ENCODE assay signal across 19 cellular contexts in the genomic region with DNA sequence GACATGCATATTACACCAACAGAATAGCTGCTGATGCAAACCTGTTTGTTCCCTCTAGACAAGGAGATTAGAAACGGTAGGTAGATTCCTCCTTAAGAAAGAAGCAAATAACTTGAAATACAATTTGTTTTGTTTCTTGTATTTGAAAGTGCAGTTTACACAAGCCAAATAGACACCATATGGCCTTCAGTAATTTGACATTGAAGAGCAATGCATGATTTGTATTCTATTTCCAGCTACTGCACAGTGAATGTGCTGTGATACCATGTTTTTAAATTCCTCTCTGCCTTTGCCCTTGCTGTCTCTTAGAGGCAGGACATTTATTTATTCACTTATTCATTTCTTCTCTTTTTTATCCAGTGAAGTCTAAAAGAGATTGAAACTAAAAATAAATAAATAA. TPM values are rescaled to one million over a fixed set of nuclear protein-coding genes. Genes with fewer than 3 reads are reported as not detected.
DNase-seq lines count a peak whose midpoint lies in the region; ATAC-seq, FAIRE-seq and TF ChIP-seq lines count a peak whose summit lies in the region.
"Had no signal": no experiment of that assay in that cellular context is flagged by ENCODE, and none has a peak within 500 bp of the region (broad histone marks: within the 10 kb centered on the region; RNA-seq: fewer than 3 reads in every experiment).

No MANE protein-coding gene starts in this region.

- H3K27ac ChIP-seq in A549 = no peak overlapping the region
- H3K27ac ChIP-seq in esophagus muscularis mucosa (replicated peaks in 1 of 4) = no peak overlapping the region
- H3K27ac ChIP-seq: BLaER1 treated with 17β-estradiol and CSF1 and Interleukin-3, amounts not matched to agents 10 nM and 100 nM; GM23248 had no signal

- POLR2A ChIA-PET in A549 (lab: Yijun Ruan, JAX) = no interaction called here

- H3K9me3 ChIP-seq in A549 (no peaks in the 10 kb centered on the region), esophagus muscularis mucosa (no peaks in the 10 kb centered on the region)

- peaks cover 8% of the 10 kb centered on the region; the same call in 2 of the 3 replicates for H3K4me1 ChIP-seq in A549
- H3K4me1 ChIP-seq in esophagus muscularis mucosa = no peaks in the 10 kb centered on the region

- no peaks in the 10 kb centered on the region for H3K36me3 ChIP-seq in esophagus muscularis mucosa
- H3K36me3 ChIP-seq: BLaER1 treated with 17β-estradiol and CSF1 and Interleukin-3, amounts not matched to agents 10 nM and 100 nM had no signal

- TF ChIP-seq POLR2A in A549 (IDR thresholded peaks at IDR 0.05; ENCODE audit: low read length) = no peak
- TF ChIP-seq POLR2A in esophagus muscularis mucosa (IDR thresholded peaks at IDR 0.05; ENCODE audit: low read depth) = no peak

- TF ChIP-seq EP300 in A549 (IDR thresholded peaks at IDR 0.05) (no peak), esophagus muscularis mucosa (IDR thresholded peaks at IDR 0.05) (no peak)

- H3K27me3 ChIP-seq in esophagus muscularis mucosa = no peaks in the 10 kb centered on the region
- H3K27me3 ChIP-seq: BLaER1 treated with 17β-estradiol and CSF1 and Interleukin-3, amounts not matched to agents 10 nM and 100 nM had no signal

- DNase-seq in A549 (ENCODE audit: low read depth in 1 of 2, low spot score in 1 of 2) = no peak
- peak; percentile 30 for DNase-seq in NCI-H1694 (lab: John Stamatoyannopoulos, UW)
- peak; percentile 65 for DNase-seq in NCI-H446 treated with DMSO at 0.1 percent for 48 hours (lab: John Stamatoyannopoulos, UW)
- peak; percentile 25 for DNase-seq in fibroblast of gingiva (ENCODE audit: low read depth)
- DNase-seq in COLO668 (lab: John Stamatoyannopoulos, UW; ENCODE audit: unreplicated experiment) = no peak
- no peak for DNase-seq in esophagus muscularis mucosa (ENCODE audit: extremely low spot score)
- DNase-seq: 8988T; ACHN; Calu3; CD4-positive, CD25-positive, alpha-beta regulatory T cell; DMS153; DMS79 treated with DMSO at 0.1 percent for 48 hours; EL; GDM1; GM23248; H7 had no signal

- TF ChIP-seq CTCF in A549 (IDR thresholded peaks at IDR 0.05) (no peak), esophagus muscularis mucosa (IDR thresholded peaks at IDR 0.05) (no peak)

- no peak overlapping the region for H3K4me3 ChIP-seq in A549
- no peak overlapping the region for H3K4me3 ChIP-seq in esophagus muscularis mucosa
- H3K4me3 ChIP-seq: BLaER1 treated with 17β-estradiol and CSF1 and Interleukin-3, amounts not matched to agents 10 nM and 100 nM; GM23248 had no signal

- H3K4me2 ChIP-seq in A549 = no peak overlapping the region
- H3K4me2 ChIP-seq: BLaER1 treated with 17β-estradiol and CSF1 and Interleukin-3, amounts not matched to agents 10 nM and 100 nM had no signal

- intact Hi-C loops in esophagus muscularis mucosa (cut with DNase I) = no loop called here

- no peak for TF ChIP-seq RAD21 in A549 (conservative IDR thresholded peaks at IDR 0.05 in 1 of 2, IDR thresholded peaks at IDR 0.05 in 1 of 2)

- ATAC-seq in A549 = no peak
- no peak for ATAC-seq in GM18868 (IDR thresholded peaks at IDR 0.05; ENCODE audit: unreplicated experiment)
- ATAC-seq in GM18873 (IDR thresholded peaks at IDR 0.05; ENCODE audit: low FRiP score, unreplicated experiment) = no peak

- FAIRE-seq in A549 (lab: Jason Lieb, UNC) = peak; percentile 18

- 34% methylated on average over 1 of the region's 1 CpG for WGBS in A549 (ENCODE audit: missing lambda C conversion rate)
- WGBS in esophagus muscularis mucosa = 57% methylated on average over 1 of the region's 1 CpG

- CTCF ChIA-PET in A549 (lab: Yijun Ruan, JAX) = interaction anchor here (1.4 to 1.8 kb wide), 4 partner anchors 12 to 160 kb away, joined by 3 to 9 read pairs (median 4); no protein-coding TSS in a partner anchor

TF ChIP-seq in A549, 52 proteins besides CTCF, POLR2A, EP300 and RAD21:
- TF ChIP-seq HDAC2 (IDR thresholded peaks at IDR 0.05) (no peak), FOSL2 (IDR thresholded peaks at IDR 0.05) (no peak), FOSL2 (CRISPR knock-in tag; IDR thresholded peaks at IDR 0.05) (no peak), CBX2 (IDR thresholded peaks at IDR 0.05; ENCODE audit: borderline replicate concordance, low read depth) (no peak), RNF2 (IDR thresholded peaks at IDR 0.05; ENCODE audit: borderline replicate concordance, low read depth) (no peak), EHF (CRISPR knock-in tag; IDR thresholded peaks at IDR 0.05) (no peak), MYC (IDR thresholded peaks at IDR 0.05; ENCODE audit: borderline replicate concordance, low read length) (no peak), RCOR1 (IDR thresholded peaks at IDR 0.05; ENCODE audit: low read depth, low read length) (no peak)

RNA-seq across cellular contexts. Expression of gene ANKEF1, which starts 31.9 kb away (rescaled TPM):
- polyA plus RNA-seq in A549 (2011; rRNA removed) (19.7 and 21.2 TPM in 2 replicates), A549 (2017; fragmentation: RNase III; extraction: RNeasy Plus Mini Kit Qiagen cat#74134 plus additional on column Dnase treatment) (11.5 to 11.8 TPM (median 11.7 TPM) in 3 replicates)
- polyA plus RNA-seq in A549 (2012; cell fraction: cytosol; rRNA removed) = 4.0 and 4.5 TPM in 2 replicates
- 1.6 and 2.4 TPM in 2 replicates for polyA plus RNA-seq in A549 (2012; cell fraction: nucleus; rRNA removed)
- 13.1 and 13.5 TPM in 2 replicates for polyA minus RNA-seq in A549 (2011; rRNA and poly(A)+ RNA removed)
- 1 to 10 TPM in 3 of 4 donors, under 1 TPM in 1; 0.42 to 2.3 (median 1.3) TPM for total RNA-seq in esophagus muscularis mucosa

Comparison
In these comparisons a context has a peak if more than half of its experiments do, and no peak if none do; other contexts are left out.
1. DNase-seq: peak in NCI-H1694 (single experiment), NCI-H446 treated with DMSO at 0.1 percent for 48 hours (single experiment) and fibroblast of gingiva (single experiment); none in A549 (0 of 2), COLO668 (single experiment) and esophagus muscularis mucosa (single experiment).